In the genomic region with DNA sequence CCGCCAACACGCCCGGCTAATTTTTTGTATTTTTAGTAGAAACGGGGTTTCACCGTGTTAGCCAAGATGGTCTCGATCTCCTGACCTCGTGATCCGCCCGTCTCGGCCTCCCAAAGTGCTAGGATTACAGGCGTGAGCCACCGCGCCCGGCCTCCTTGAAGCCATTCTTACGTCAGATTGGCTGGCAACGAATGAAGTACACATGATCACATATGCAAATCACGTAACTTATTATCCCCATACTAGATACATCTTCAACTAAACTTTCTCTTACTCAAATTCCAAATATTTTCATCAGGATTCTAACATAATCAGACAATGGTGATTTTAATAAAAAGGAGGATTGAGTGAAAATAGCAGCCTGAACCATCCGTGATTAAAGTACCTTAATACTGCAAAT, we compare ENCODE assay signal across 7 cellular contexts. TPM values are rescaled to one million over a fixed set of nuclear protein-coding genes. Genes with fewer than 3 reads are reported as not detected.
DNase-seq lines count a peak whose midpoint lies in the region; ATAC-seq and TF ChIP-seq lines count a peak whose summit lies in the region.
"Not testable (repeated sequence)": the region's sequence is repeated elsewhere in the genome, so short reads cannot be mapped to it uniquely, and the experiment has no call there.

No MANE protein-coding gene starts in this region.

- POLR2A ChIA-PET in Panc1 (lab: Charles Lee), result interaction anchor here (0.6 to 6.2 kb wide), 5 partner anchors 8 to 972 kb away, joined by 3 to 207 read pairs (median 4); a partner anchor contains a TSS
- POLR2A ChIA-PET in activated CD8-positive, alpha-beta T cell treated with anti-CD3 and anti-CD28 coated beads, Interleukin-2, amount 10 ng/mL, durations not matched to agents 7 days and 5 days (lab: Charles Lee), result interaction anchor here (2.5 to 9.6 kb wide), 12 partner anchors 10 to 1822 kb away, joined by 16 to 1951 read pairs (median 116); a partner anchor contains a TSS
- POLR2A ChIA-PET in activated naive CD8-positive, alpha-beta T cell treated with anti-CD3 and anti-CD28 coated beads, Interleukin-2, amount 10 ng/mL, durations not matched to agents 7 days and 5 days (lab: Charles Lee), result interaction anchor here (2.4 to 30.0 kb wide), 8 partner anchors 8 to 188 kb away, joined by 10 to 1993 read pairs (median 162); a partner anchor contains a TSS

- not testable (repeated sequence) for H3K4me3 ChIP-seq in Panc1 (ENCODE audit: low read depth in 2 of 2, low read length in 2 of 2)

- in situ Hi-C loops in Caki2 (cut with HindIII; ENCODE audit: low pct_unique_long_range_greater_than_20kb, low sequenced_read_pairs); Panc1 (cut with HindIII; ENCODE audit: low pct_unique_long_range_greater_than_20kb, low sequenced_read_pairs): not testable (repeated sequence)

- not testable (repeated sequence) for H3K9me3 ChIP-seq in KOPT-K1 (ENCODE audit: insufficient read depth, low read length, poor library complexity, severe bottlenecking); Panc1 (ENCODE audit: control insufficient read depth, insufficient read depth, low read depth, low read length)

- peaks cover 43% of the 10 kb centered on the region for H3K4me1 Mint-ChIP-seq in T-helper 2 cell treated with Interferon-gamma antibody and Interleukin-4, amounts not matched to agents 5 μg/mL and 100 μg/mL, for 36 hours (ENCODE audit: low read depth)
- H3K4me1 Mint-ChIP-seq in activated CD8-positive, alpha-beta T cell treated with anti-CD3 and anti-CD28 coated beads, Interleukin-2, amount 10 ng/mL, durations not matched to agents 7 days and 5 days (ENCODE audit: low read depth), result peaks cover 55% of the 10 kb centered on the region
- peaks cover 46% of the 10 kb centered on the region for H3K4me1 Mint-ChIP-seq in activated naive CD8-positive, alpha-beta T cell treated with anti-CD3 and anti-CD28 coated beads, Interleukin-2, amount 10 ng/mL, durations not matched to agents 7 days and 5 days
- peaks cover 12 to 28% of the 10 kb centered on the region in 2 donors for H3K4me1 Mint-ChIP-seq in stimulated activated naive B cell treated with anti-CD40 and anti-IgM and Interleukin-4, amounts not matched to agents 10 μg/mL and 1 μg/mL and 100 μg/mL, for 72 hours

- not testable (repeated sequence) for BruUV-seq in Panc1 (replicated peaks; lab: Mats Ljungman, UMichigan)

- H3K27ac Mint-ChIP-seq in T-helper 2 cell treated with Interferon-gamma antibody and Interleukin-4, amounts not matched to agents 5 μg/mL and 100 μg/mL, for 36 hours, result not testable (repeated sequence)
- H3K27ac Mint-ChIP-seq in activated CD8-positive, alpha-beta T cell treated with anti-CD3 and anti-CD28 coated beads, Interleukin-2, amount 10 ng/mL, durations not matched to agents 7 days and 5 days, result peak overlapping the region; percentile 69
- H3K27ac Mint-ChIP-seq in activated naive CD8-positive, alpha-beta T cell treated with anti-CD3 and anti-CD28 coated beads, Interleukin-2, amount 10 ng/mL, durations not matched to agents 7 days and 5 days, result peak overlapping the region; percentile 64
- peak overlapping the region; percentile 63 for H3K27ac Mint-ChIP-seq in stimulated activated naive B cell treated with anti-CD40 and anti-IgM and Interleukin-4, amounts not matched to agents 10 μg/mL and 1 μg/mL and 100 μg/mL, for 72 hours

- DNase-seq in Caki2 (ENCODE audit: low read depth), result peak; percentile 77
- not testable (repeated sequence) for DNase-seq in Panc1 (ENCODE audit: low read depth, low spot score); T-helper 2 cell treated with Interferon-gamma antibody and Interleukin-4, amounts not matched to agents 5 μg/mL and 100 μg/mL, for 36 hours (ENCODE audit: low spot score); activated CD8-positive, alpha-beta T cell treated with anti-CD3 and anti-CD28 coated beads, Interleukin-2, amount 10 ng/mL, durations not matched to agents 7 days and 5 days; activated naive CD8-positive, alpha-beta T cell treated with anti-CD3 and anti-CD28 coated beads, Interleukin-2, amount 10 ng/mL, durations not matched to agents 7 days and 5 days; stimulated activated naive B cell treated with anti-CD40 and anti-IgM and Interleukin-4, amounts not matched to agents 10 μg/mL and 1 μg/mL and 100 μg/mL, for 72 hours

- peaks cover 41% of the 10 kb centered on the region for H3K4me1 ChIP-seq in Panc1 (ENCODE audit: control insufficient read depth, insufficient read depth, low read length)

- H3K4me3 Mint-ChIP-seq in T-helper 2 cell treated with Interferon-gamma antibody and Interleukin-4, amounts not matched to agents 5 μg/mL and 100 μg/mL, for 36 hours, result peak overlapping the region; percentile 29
- H3K4me3 Mint-ChIP-seq in activated CD8-positive, alpha-beta T cell treated with anti-CD3 and anti-CD28 coated beads, Interleukin-2, amount 10 ng/mL, durations not matched to agents 7 days and 5 days, result peak overlapping the region; percentile 22
- H3K4me3 Mint-ChIP-seq in activated naive CD8-positive, alpha-beta T cell treated with anti-CD3 and anti-CD28 coated beads, Interleukin-2, amount 10 ng/mL, durations not matched to agents 7 days and 5 days; stimulated activated naive B cell treated with anti-CD40 and anti-IgM and Interleukin-4, amounts not matched to agents 10 μg/mL and 1 μg/mL and 100 μg/mL, for 72 hours: not testable (repeated sequence)

- not testable (repeated sequence) for H3K9me3 Mint-ChIP-seq in T-helper 2 cell treated with Interferon-gamma antibody and Interleukin-4, amounts not matched to agents 5 μg/mL and 100 μg/mL, for 36 hours; activated CD8-positive, alpha-beta T cell treated with anti-CD3 and anti-CD28 coated beads, Interleukin-2, amount 10 ng/mL, durations not matched to agents 7 days and 5 days (ENCODE audit: insufficient read depth); activated naive CD8-positive, alpha-beta T cell treated with anti-CD3 and anti-CD28 coated beads, Interleukin-2, amount 10 ng/mL, durations not matched to agents 7 days and 5 days; stimulated activated naive B cell treated with anti-CD40 and anti-IgM and Interleukin-4, amounts not matched to agents 10 μg/mL and 1 μg/mL and 100 μg/mL, for 72 hours

- not testable (repeated sequence) for H3K27me3 Mint-ChIP-seq in T-helper 2 cell treated with Interferon-gamma antibody and Interleukin-4, amounts not matched to agents 5 μg/mL and 100 μg/mL, for 36 hours (ENCODE audit: low read depth); activated CD8-positive, alpha-beta T cell treated with anti-CD3 and anti-CD28 coated beads, Interleukin-2, amount 10 ng/mL, durations not matched to agents 7 days and 5 days (ENCODE audit: low read depth); activated naive CD8-positive, alpha-beta T cell treated with anti-CD3 and anti-CD28 coated beads, Interleukin-2, amount 10 ng/mL, durations not matched to agents 7 days and 5 days; stimulated activated naive B cell treated with anti-CD40 and anti-IgM and Interleukin-4, amounts not matched to agents 10 μg/mL and 1 μg/mL and 100 μg/mL, for 72 hours

- not testable (repeated sequence) for TF ChIP-seq CTCF in Panc1 (IDR thresholded peaks at IDR 0.05)

- intact Hi-C loops in Panc1 (cut with micrococcal nuclease; ENCODE audit: unreplicated experiment), result not testable (repeated sequence)

- not testable (repeated sequence) for ATAC-seq in Panc1; activated CD8-positive, alpha-beta T cell treated with anti-CD3 and anti-CD28 coated beads, Interleukin-2, amount 10 ng/mL, durations not matched to agents 7 days and 5 days; activated naive CD8-positive, alpha-beta T cell treated with anti-CD3 and anti-CD28 coated beads, Interleukin-2, amount 10 ng/mL, durations not matched to agents 7 days and 5 days (ENCODE audit: low read depth); stimulated activated naive B cell treated with anti-CD40 and anti-IgM and Interleukin-4, amounts not matched to agents 10 μg/mL and 1 μg/mL and 100 μg/mL, for 72 hours (replicated peaks)

- not testable (repeated sequence) for H3K36me3 ChIP-seq in KOPT-K1 (ENCODE audit: insufficient read depth, low read length); Panc1 (ENCODE audit: control insufficient read depth, insufficient read depth, low read length)

- H3K27ac ChIP-seq in KOPT-K1 (ENCODE audit: low read depth, low read length, poor library complexity, severe bottlenecking) (peak overlapping the region; percentile 99), Panc1 (ENCODE audit: low read length) (peak overlapping the region; percentile 95)

- H3K36me3 Mint-ChIP-seq in T-helper 2 cell treated with Interferon-gamma antibody and Interleukin-4, amounts not matched to agents 5 μg/mL and 100 μg/mL, for 36 hours (ENCODE audit: low read depth); activated naive CD8-positive, alpha-beta T cell treated with anti-CD3 and anti-CD28 coated beads, Interleukin-2, amount 10 ng/mL, durations not matched to agents 7 days and 5 days; stimulated activated naive B cell treated with anti-CD40 and anti-IgM and Interleukin-4, amounts not matched to agents 10 μg/mL and 1 μg/mL and 100 μg/mL, for 72 hours: not testable (repeated sequence)
- H3K36me3 Mint-ChIP-seq in activated CD8-positive, alpha-beta T cell treated with anti-CD3 and anti-CD28 coated beads, Interleukin-2, amount 10 ng/mL, durations not matched to agents 7 days and 5 days (ENCODE audit: low read depth), result peaks cover 21% of the 10 kb centered on the region

- not testable (repeated sequence) for H3K27me3 ChIP-seq in Panc1 (ENCODE audit: control insufficient read depth, insufficient read depth, low read length)

- CTCF ChIA-PET in Panc1 (lab: Charles Lee), result interaction anchor here (0.7 kb wide), 1 partner anchor 26 kb away, joined by 5 read pairs; a partner anchor contains a TSS
- CTCF ChIA-PET in activated CD8-positive, alpha-beta T cell treated with anti-CD3 and anti-CD28 coated beads, Interleukin-2, amount 10 ng/mL, durations not matched to agents 7 days and 5 days (lab: Charles Lee), result interaction anchor here (3.0 to 4.6 kb wide), 2 partner anchors 15 to 21 kb away, joined by 26 to 57 read pairs; a partner anchor contains a TSS

RNA-seq across cellular contexts. Expression of a gene that starts 39.9 kb away (rescaled TPM):
- 27.3 and 32.5 TPM in 2 replicates for total RNA-seq in Caki2 (2014; rRNA removed; shearing (Covaris generic); ENCODE audit: low replicate concordance)
- total RNA-seq in Panc1 (2021; ENCODE audit: unreplicated experiment), result 12.1 TPM
- 17.7 TPM for polyA plus RNA-seq in Panc1 (2012; ENCODE audit: insufficient read length)
- 1 to 10 TPM; 4.3 TPM for total RNA-seq in activated CD8-positive, alpha-beta T cell treated with anti-CD3 and anti-CD28 coated beads, Interleukin-2, amount 10 ng/mL, durations not matched to agents 7 days and 5 days
- total RNA-seq in activated naive CD8-positive, alpha-beta T cell treated with anti-CD3 and anti-CD28 coated beads, Interleukin-2, amount 10 ng/mL, durations not matched to agents 7 days and 5 days, result 1 to 10 TPM; 5.0 to 7.2 TPM
